8 cellular contexts compared by ENCODE assay signal in the genomic region with DNA sequence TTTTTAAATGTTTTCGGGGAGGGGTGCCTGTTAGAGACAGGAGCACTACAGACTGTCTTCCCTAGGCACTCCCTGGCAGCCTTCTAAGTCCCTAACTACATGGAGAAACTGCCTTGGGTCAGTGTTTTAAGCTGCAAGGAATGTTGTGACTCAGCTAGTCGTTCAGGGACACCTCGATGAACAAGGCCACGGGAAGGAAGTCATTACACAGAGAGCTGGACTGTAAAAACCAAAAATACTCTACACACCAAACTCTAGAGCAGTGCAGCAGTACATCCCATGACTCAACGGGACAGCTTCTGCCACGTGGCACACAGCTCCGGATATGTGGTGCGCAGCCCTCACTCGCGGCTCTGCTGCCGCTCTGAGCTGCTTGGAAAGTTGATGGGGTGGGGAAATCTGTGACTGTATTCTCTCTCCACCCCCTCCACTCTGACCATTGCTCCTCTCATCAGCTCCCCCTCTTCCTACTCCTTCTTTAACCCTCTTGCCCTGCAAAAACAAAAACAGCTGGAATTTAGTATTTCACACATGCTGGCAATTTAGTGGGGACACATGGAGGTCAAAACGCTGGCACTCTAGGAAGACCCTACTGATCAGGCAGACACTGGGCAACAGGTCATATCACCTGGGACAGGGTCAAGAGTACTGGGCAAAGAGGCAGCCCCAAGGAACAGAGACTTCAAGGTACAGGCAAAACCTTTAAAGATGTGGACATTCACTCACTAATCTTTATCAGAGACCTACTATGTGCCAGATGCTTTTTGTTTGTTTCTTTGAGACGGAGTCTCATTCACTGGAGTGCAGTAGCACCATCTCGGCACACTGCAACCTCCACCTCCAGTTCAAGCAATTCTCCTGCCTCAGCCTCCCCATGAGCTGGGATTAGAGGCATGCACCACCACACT. TPM values are rescaled to one million over a fixed set of nuclear protein-coding genes. Genes with fewer than 3 reads are reported as not detected.
DNase-seq lines count a peak whose midpoint lies in the region; ATAC-seq and TF ChIP-seq lines count a peak whose summit lies in the region.

No MANE protein-coding gene starts in this region.

- H4K12ac ChIP-seq in trophoblast cell (ENCODE audit: low read depth, low read length): no peak overlapping the region

- no peak overlapping the region for H3K4ac ChIP-seq in trophoblast cell (ENCODE audit: low read depth, low read length)

- no peaks in the 10 kb centered on the region for H3K27me3 ChIP-seq in trophoblast cell (ENCODE audit: insufficient read depth, low read length)

- DNase-seq in AG09319 (ENCODE audit: extremely low read depth, low read depth) (peak; percentile 86), NOMO-1 treated with dmso at 0.1 percent for 144 hours (lab: John Stamatoyannopoulos, UW; ENCODE audit: unreplicated experiment) (peak; percentile 80), fibroblast of peridontal ligament (ENCODE audit: extremely low read depth) (peak; percentile 95), trophoblast cell (peak; percentile 91 to 96), ureter (ENCODE audit: low spot score) (peak; percentile 77), NCI-H1092 treated with DMSO at 0.1 percent for 48 hours (lab: John Stamatoyannopoulos, UW) (no peak)
- DNase-seq in activated T-cell treated with anti-CD3 and anti-CD28 coated beads, Interleukin-2, amount 50 U/mL, for 4 hours: peak; percentile 56

- no peak overlapping the region for H3K4me3 Mint-ChIP-seq in activated T-cell treated with anti-CD3 and anti-CD28 coated beads, Interleukin-2, amount 50 U/mL, for 4 hours

- no peaks in the 10 kb centered on the region for H3K36me3 Mint-ChIP-seq in activated T-cell treated with anti-CD3 and anti-CD28 coated beads, Interleukin-2, amount 50 U/mL, for 4 hours (ENCODE audit: insufficient read depth)

- H3K27ac ChIP-seq in trophoblast cell (ENCODE audit: low read depth, low read length): peak overlapping the region; percentile 69

- H3K23ac ChIP-seq in trophoblast cell (ENCODE audit: low read length): no peak overlapping the region

- H2BK5ac ChIP-seq in trophoblast cell (ENCODE audit: low read depth, low read length, poor library complexity): peak overlapping the region; percentile 11

- H3K18ac ChIP-seq in trophoblast cell (ENCODE audit: low read length): no peak overlapping the region

- no peaks in the 10 kb centered on the region for H3K36me3 ChIP-seq in trophoblast cell (ENCODE audit: control insufficient read depth in 1 of 2, insufficient read depth in 2 of 2, low read length in 2 of 2)

- H3K14ac ChIP-seq in trophoblast cell (ENCODE audit: low read length): peak overlapping the region; percentile 59

- no peaks in the 10 kb centered on the region for H3K9me3 Mint-ChIP-seq in activated T-cell treated with anti-CD3 and anti-CD28 coated beads, Interleukin-2, amount 50 U/mL, for 4 hours

- no peak overlapping the region for H4K8ac ChIP-seq in trophoblast cell (ENCODE audit: low read depth, low read length)

- H3K4me1 ChIP-seq in trophoblast cell (ENCODE audit: control insufficient read depth in 1 of 2, insufficient read depth in 2 of 2, low read length in 2 of 2): peaks cover 8 to 14% of the 10 kb centered on the region in 2 experiments

- H3K4me2 ChIP-seq in trophoblast cell (ENCODE audit: low read length): peak overlapping the region; percentile 15

- peaks cover 5% of the 10 kb centered on the region for H3K79me1 ChIP-seq in trophoblast cell (ENCODE audit: low read length)

- peak overlapping the region; percentile 30 for H2AFZ ChIP-seq in trophoblast cell (ENCODE audit: insufficient read depth, low read length, poor library complexity)

- peak overlapping the region; percentile 73 for H2BK12ac ChIP-seq in trophoblast cell (ENCODE audit: low read length)

- peak overlapping the region; percentile 76 for H2AK5ac ChIP-seq in trophoblast cell (ENCODE audit: low read length)

- H3K9me3 ChIP-seq in trophoblast cell (ENCODE audit: insufficient read depth, low read depth, low read length): no peaks in the 10 kb centered on the region

- no peak overlapping the region for H3K9ac ChIP-seq in trophoblast cell (ENCODE audit: low read length)

- H4K91ac ChIP-seq in trophoblast cell (ENCODE audit: low read depth, low read length): peak overlapping the region; percentile 46

- no CpG with 5 or more reads among the region's 14 CpGs for WGBS in trophoblast cell (ENCODE audit: extremely low coverage, insufficient coverage, insufficient read length)

- H3K79me2 ChIP-seq in trophoblast cell (ENCODE audit: control insufficient read depth, insufficient read depth, low read length, poor library complexity): no peaks in the 10 kb centered on the region

- H3K4me1 Mint-ChIP-seq in activated T-cell treated with anti-CD3 and anti-CD28 coated beads, Interleukin-2, amount 50 U/mL, for 4 hours (ENCODE audit: low read depth): peaks cover 10% of the 10 kb centered on the region

- no peak overlapping the region for H3K4me3 ChIP-seq in trophoblast cell (ENCODE audit: low read depth, low read length)

- no peaks in the 10 kb centered on the region for H3K27me3 Mint-ChIP-seq in activated T-cell treated with anti-CD3 and anti-CD28 coated beads, Interleukin-2, amount 50 U/mL, for 4 hours (ENCODE audit: low read depth)

- TF ChIP-seq CTCF in AG09319 (IDR thresholded peaks at IDR 0.05; ENCODE audit: low read depth, low read length): no peak

- no peak overlapping the region for H2BK120ac ChIP-seq in trophoblast cell (ENCODE audit: insufficient read depth, low read length, poor library complexity)

- peak; percentile 87 for ATAC-seq in GM21619 (IDR thresholded peaks at IDR 0.05; ENCODE audit: unreplicated experiment)
- ATAC-seq in activated T-cell treated with anti-CD3 and anti-CD28 coated beads, Interleukin-2, amount 50 U/mL, for 4 hours: peak; percentile 100

RNA-seq across cellular contexts. Expression of gene LPIN3, which starts 10.9 kb away (rescaled TPM):
- total RNA-seq in activated T-cell treated with anti-CD3 and anti-CD28 coated beads, Interleukin-2, amount 50 U/mL, for 4 hours: under 1 TPM; 0.19 to 0.32 (median 0.20) TPM
- 6.5 TPM in 2 replicates for polyA plus RNA-seq in trophoblast cell (2013)
- 30.4 TPM for total RNA-seq in ureter

RNA-seq across cellular contexts. Expression of gene ZHX3, which starts 12.2 kb away (rescaled TPM):
- 10 to 100 TPM in 1 of 3 donors, 1 to 10 TPM in 2; 6.9 to 11.9 (median 9.9) TPM for total RNA-seq in activated T-cell treated with anti-CD3 and anti-CD28 coated beads, Interleukin-2, amount 50 U/mL, for 4 hours
- 5.3 and 6.3 TPM in 2 replicates for polyA plus RNA-seq in trophoblast cell (2013)
- 49.3 TPM for total RNA-seq in ureter

RNA-seq across cellular contexts. Expression of gene EMILIN3, which starts 36.9 kb away (rescaled TPM):
- not detected for total RNA-seq in activated T-cell treated with anti-CD3 and anti-CD28 coated beads, Interleukin-2, amount 50 U/mL, for 4 hours
- 0.34 and 0.37 TPM in 2 replicates for polyA plus RNA-seq in trophoblast cell (2013)
- total RNA-seq in ureter: 2.0 TPM

Comparison
In these comparisons a context has a peak if more than half of its experiments do, and no peak if none do; other contexts are left out.
1. RNA of gene LPIN3, which starts 10.9 kb away (total RNA-seq): 30.4 TPM in ureter (single experiment); 0.19 to 0.32 TPM in activated T-cell treated with anti-CD3 and anti-CD28 coated beads, Interleukin-2, amount 50 U/mL, for 4 hours; every median in the first group is over 10 times any median in the second.